11 cellular contexts compared by ENCODE assay signal in genomic region chr1:10057305-10057704, GRCh38. TPM values are rescaled to one million over a fixed set of nuclear protein-coding genes. Genes with fewer than 3 reads are reported as not detected.
A peak's percentile ranks its signal among the peaks of the same experiment; 100 is the strongest.
DNase-seq lines count a peak whose midpoint lies in the region; ATAC-seq, FAIRE-seq and TF ChIP-seq lines count a peak whose summit lies in the region.
"Had no signal": no experiment of that assay in that cellular context is flagged by ENCODE, and none has a peak within 500 bp of the region (broad histone marks: within the 10 kb centered on the region; RNA-seq: fewer than 3 reads in every experiment).

No MANE protein-coding gene starts in this region.

- no peak overlapping the region for H3K27ac Mint-ChIP-seq in activated CD4-positive, alpha-beta memory T cell treated with anti-CD3 and anti-CD28 coated beads for 36 hours
- H3K27ac Mint-ChIP-seq: stimulated activated memory B cell treated with anti-CD40 and anti-IgM and Interleukin-4, amounts not matched to agents 10 μg/mL and 1 μg/mL and 100 μg/mL, for 72 hours had no signal

- H3K9me3 Mint-ChIP-seq in activated CD4-positive, alpha-beta memory T cell treated with anti-CD3 and anti-CD28 coated beads for 36 hours: no peaks in the 10 kb centered on the region
- H3K9me3 Mint-ChIP-seq: stimulated activated memory B cell treated with anti-CD40 and anti-IgM and Interleukin-4, amounts not matched to agents 10 μg/mL and 1 μg/mL and 100 μg/mL, for 72 hours had no signal

- ATAC-seq in A549: no peak
- no peak for ATAC-seq in HG02840 (IDR thresholded peaks at IDR 0.05; ENCODE audit: low FRiP score, unreplicated experiment)
- no peak for ATAC-seq in GM19328 (IDR thresholded peaks at IDR 0.05; ENCODE audit: unreplicated experiment)
- ATAC-seq: stimulated activated memory B cell treated with anti-CD40 and anti-IgM and Interleukin-4, amounts not matched to agents 10 μg/mL and 1 μg/mL and 100 μg/mL, for 72 hours had no signal

- TF ChIP-seq CTCF in A549 (IDR thresholded peaks at IDR 0.05) (no peak), bronchial epithelial cell (IDR thresholded peaks at IDR 0.05; ENCODE audit: insufficient read depth, low read length, severe bottlenecking) (no peak)

- H3K4me1 Mint-ChIP-seq in activated CD4-positive, alpha-beta memory T cell treated with anti-CD3 and anti-CD28 coated beads for 36 hours (ENCODE audit: low read depth): peaks cover 6% of the 10 kb centered on the region

- POLR2A ChIA-PET in A549 (lab: Yijun Ruan, JAX): no interaction called here
- POLR2A ChIA-PET in activated CD4-positive, alpha-beta memory T cell treated with anti-CD3 and anti-CD28 coated beads for 36 hours (lab: Charles Lee): no interaction called here

- 81% methylated on average over 4 of the region's 4 CpGs for WGBS in A549 (ENCODE audit: missing lambda C conversion rate)
- 100% methylated on average over 1 of the region's 4 CpGs; no CpG with 5 or more reads in 1 of the 2 experiments for WGBS in mesodermal cell (ENCODE audit: insufficient coverage in 2 of 2), 2 experiments

- H3K27ac ChIP-seq in A549 (peak overlapping the region in 1 of 2 experiments; percentile 31; a peak in 1 of 6 replicates), mesodermal cell (ENCODE audit: low read depth, low read length, severe bottlenecking) (peak overlapping the region; percentile 23)

- no peaks in the 10 kb centered on the region for H3K9me3 ChIP-seq in A549
- no peaks in the 10 kb centered on the region for H3K9me3 ChIP-seq in mesodermal cell (ENCODE audit: control insufficient read depth, low read length)

- H3K4me1 ChIP-seq in A549 (peaks cover 24% of the 10 kb centered on the region), mesodermal cell (ENCODE audit: control insufficient read depth, insufficient read depth, low read length, poor library complexity, severe bottlenecking) (peaks cover 23% of the 10 kb centered on the region)

- no peaks in the 10 kb centered on the region for H3K36me3 ChIP-seq in bronchial epithelial cell (ENCODE audit: control insufficient read depth, insufficient read depth, low read length)
- H3K36me3 ChIP-seq in mesodermal cell (ENCODE audit: control insufficient read depth, insufficient read depth, low read length): peaks cover 11% of the 10 kb centered on the region

- no peak for TF ChIP-seq EP300 in A549 (IDR thresholded peaks at IDR 0.05)

- no peaks in the 10 kb centered on the region for H3K27me3 ChIP-seq in bronchial epithelial cell (ENCODE audit: control insufficient read depth, insufficient read depth, low read length)

- H3K4me3 Mint-ChIP-seq in activated CD4-positive, alpha-beta memory T cell treated with anti-CD3 and anti-CD28 coated beads for 36 hours: no peak overlapping the region
- H3K4me3 Mint-ChIP-seq: stimulated activated memory B cell treated with anti-CD40 and anti-IgM and Interleukin-4, amounts not matched to agents 10 μg/mL and 1 μg/mL and 100 μg/mL, for 72 hours had no signal

- H3K4me2 ChIP-seq in A549: peak overlapping the region; percentile 62; the same call in 1 of the 3 replicates

- no peaks in the 10 kb centered on the region for H3K27me3 Mint-ChIP-seq in activated CD4-positive, alpha-beta memory T cell treated with anti-CD3 and anti-CD28 coated beads for 36 hours
- H3K27me3 Mint-ChIP-seq: stimulated activated memory B cell treated with anti-CD40 and anti-IgM and Interleukin-4, amounts not matched to agents 10 μg/mL and 1 μg/mL and 100 μg/mL, for 72 hours had no signal

- peaks cover 2% of the 10 kb centered on the region for H3K36me3 Mint-ChIP-seq in activated CD4-positive, alpha-beta memory T cell treated with anti-CD3 and anti-CD28 coated beads for 36 hours

- CTCF ChIA-PET in A549 (lab: Yijun Ruan, JAX): no interaction called here
- CTCF ChIA-PET in activated CD4-positive, alpha-beta memory T cell treated with anti-CD3 and anti-CD28 coated beads for 36 hours (lab: Charles Lee): no interaction called here

- FAIRE-seq in A549 (lab: Jason Lieb, UNC) (no peak), bronchial epithelial cell (lab: Jason Lieb, UNC) (no peak)

- TF ChIP-seq POLR2A in A549 (IDR thresholded peaks at IDR 0.05; ENCODE audit: low read length): no peak

- DNase-seq in A549 (ENCODE audit: low read depth in 1 of 2, low spot score in 1 of 2) (no peak), LHCN-M2 (ENCODE audit: low read depth) (peak; percentile 49), bronchial epithelial cell (ENCODE audit: low read depth) (peak; percentile 62), SW 1271 (lab: John Stamatoyannopoulos, UW) (no peak)
- no peak for DNase-seq in activated CD4-positive, alpha-beta memory T cell treated with anti-CD3 and anti-CD28 coated beads for 36 hours
- DNase-seq: NCI-H2107 had no signal

- intact Hi-C loops in activated CD4-positive, alpha-beta memory T cell treated with anti-CD3 and anti-CD28 coated beads for 36 hours (cut with micrococcal nuclease): no loop called here

- TF ChIP-seq RAD21 in A549 (conservative IDR thresholded peaks at IDR 0.05 in 1 of 2, IDR thresholded peaks at IDR 0.05 in 1 of 2): no peak

- no peak overlapping the region for H3K4me3 ChIP-seq in A549
- no peak overlapping the region for H3K4me3 ChIP-seq in bronchial epithelial cell (ENCODE audit: low read depth, low read length)
- H3K4me3 ChIP-seq in mesodermal cell (ENCODE audit: extremely low read depth, insufficient read depth, low read length, poor library complexity, severe bottlenecking): no peak overlapping the region
- H3K4me3 ChIP-seq: skin epidermis had no signal

TF ChIP-seq in A549, 52 proteins besides CTCF, POLR2A, EP300 and RAD21:
- TF ChIP-seq ELK1 (IDR thresholded peaks at IDR 0.05; ENCODE audit: low read depth, low read length) (no peak), FOSB (CRISPR knock-in tag; IDR thresholded peaks at IDR 0.05) (no peak), HDAC2 (IDR thresholded peaks at IDR 0.05) (no peak), POLR2AphosphoS2 (conservative IDR thresholded peaks at IDR 0.05; ENCODE audit: low read length) (no peak), CBX2 (IDR thresholded peaks at IDR 0.05; ENCODE audit: borderline replicate concordance, low read depth) (no peak), RCOR1 (IDR thresholded peaks at IDR 0.05; ENCODE audit: low read depth, low read length) (no peak)
- TF ChIP-seq, protein P1, sequence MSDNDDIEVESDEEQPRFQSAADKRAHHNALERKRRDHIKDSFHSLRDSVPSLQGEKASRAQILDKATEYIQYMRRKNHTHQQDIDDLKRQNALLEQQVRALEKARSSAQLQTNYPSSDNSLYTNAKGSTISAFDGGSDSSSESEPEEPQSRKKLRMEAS (IDR thresholded peaks at IDR 0.05): no peak
TF ChIP-seq in A549: peak in this region for 0.

RNA-seq across cellular contexts. Expression of gene UBE4B, which starts 24.5 kb away (rescaled TPM):
- polyA plus RNA-seq in A549 (2011; rRNA removed) (13.5 and 19.5 TPM in 2 replicates), A549 (2017; fragmentation: RNase III; extraction: RNeasy Plus Mini Kit Qiagen cat#74134 plus additional on column Dnase treatment) (14.8 to 15.7 TPM (median 15.1 TPM) in 3 replicates)
- polyA plus RNA-seq in A549 (2012; cell fraction: cytosol; rRNA removed): 9.4 and 10.0 TPM in 2 replicates
- polyA plus RNA-seq in A549 (2012; cell fraction: nucleus; rRNA removed): 18.4 and 25.8 TPM in 2 replicates
- polyA minus RNA-seq in A549 (2011; rRNA and poly(A)+ RNA removed): 14.9 and 16.4 TPM in 2 replicates
- total RNA-seq in LHCN-M2 (2014; rRNA removed) (24.7 and 27.6 TPM in 2 replicates), bronchial epithelial cell (14.7 and 17.5 TPM in 2 replicates)
- 16.1 TPM for polyA plus RNA-seq in LHCN-M2 (2012)
- polyA plus RNA-seq in mesodermal cell (2013, experiment 1 of 2): 41.2 TPM
- 39.5 TPM for polyA plus RNA-seq in mesodermal cell (2013, experiment 2 of 2)
- total RNA-seq in activated CD4-positive, alpha-beta memory T cell treated with anti-CD3 and anti-CD28 coated beads for 36 hours: 10 to 100 TPM; 24.3 to 25.3 TPM

Comparison
In these comparisons a context has a peak if more than half of its experiments do, and no peak if none do; other contexts are left out.
1. DNase-seq: peak in LHCN-M2 (single experiment) and bronchial epithelial cell (single experiment); none in A549 (0 of 2), SW 1271 (0 of 2) and activated CD4-positive, alpha-beta memory T cell treated with anti-CD3 and anti-CD28 coated beads for 36 hours (single experiment).